Comparison of ENCODE assay signal across 27 cellular contexts in genomic region chr14:88919502-88919901, GRCh38.
DNase-seq lines count a peak whose midpoint lies in the region; ATAC-seq, FAIRE-seq and TF ChIP-seq lines count a peak whose summit lies in the region.
"Had no signal": no experiment of that assay in that cellular context is flagged by ENCODE, and none has a peak within 500 bp of the region (broad histone marks: within the 10 kb centered on the region; RNA-seq: fewer than 3 reads in every experiment).

No MANE protein-coding gene starts in this region.

- H3K36me3 ChIP-seq in brain microvascular endothelial cell (replicated peaks): no peaks in the 10 kb centered on the region
- H3K36me3 ChIP-seq: esophagus muscularis mucosa, Peyer's patch, prostate gland, uterus had no signal

- H3K4me2 ChIP-seq in A549: no peak overlapping the region
- H3K4me2 ChIP-seq: hepatocyte had no signal

- H3K4me3 ChIP-seq in A549 (no peak overlapping the region), brain microvascular endothelial cell (ENCODE audit: low read depth, low read length) (no peak overlapping the region)
- H3K4me3 ChIP-seq: esophagus muscularis mucosa, hepatocyte, Peyer's patch, prostate gland, uterus had no signal

- TF ChIP-seq CTCF in A549 (IDR thresholded peaks at IDR 0.05) (peak; percentile 31; the same call in 2 of the 3 replicates), RWPE1 (conservative IDR thresholded peaks at IDR 0.05; ENCODE audit: low read depth) (no peak), brain microvascular endothelial cell (IDR thresholded peaks at IDR 0.05; ENCODE audit: low read depth, low read length, missing control alignments) (no peak)

- no peak for FAIRE-seq in A549 (lab: Jason Lieb, UNC)
- FAIRE-seq: colon had no signal

- intact Hi-C loops in head of caudate nucleus (cut with DNase I): no loop called here

- no peak for TF ChIP-seq POLR2A in A549 (IDR thresholded peaks at IDR 0.05; ENCODE audit: low read length)
- no peak for TF ChIP-seq POLR2A in erythroblast (IDR thresholded peaks at IDR 0.05; ENCODE audit: low read length)

- CTCF ChIA-PET in A549 (lab: Yijun Ruan, JAX) (interaction anchor here (0.6 to 3.7 kb wide), 6 partner anchors 13 to 1022 kb away, joined by 3 to 17 read pairs (median 3); no protein-coding TSS in a partner anchor), RWPE1 (lab: Yijun Ruan, JAX) (no interaction called here)

- POLR2A ChIA-PET in A549 (lab: Yijun Ruan, JAX): interaction anchor here (0.5 kb wide), 1 partner anchor 75 kb away, joined by 3 read pairs; no protein-coding TSS in a partner anchor
- POLR2A ChIA-PET in RWPE1 (lab: Yijun Ruan, JAX; ENCODE audit: low non-redundant PET): no interaction called here

- peak; percentile 78 to 89 for ATAC-seq in A549
- ATAC-seq: HCT116; left ventricle myocardium superior; naive thymus-derived CD4-positive, alpha-beta T cell; T-cell had no signal

- H3K27me3 ChIP-seq in brain microvascular endothelial cell (replicated peaks): no peaks in the 10 kb centered on the region
- H3K27me3 ChIP-seq: hepatocyte, Peyer's patch, uterus had no signal

- H3K27ac ChIP-seq in A549: no peak overlapping the region
- H3K27ac ChIP-seq in RWPE1: no peak overlapping the region
- H3K27ac ChIP-seq in brain microvascular endothelial cell: no peak overlapping the region
- H3K27ac ChIP-seq: esophagus muscularis mucosa, hepatocyte, Peyer's patch, prostate gland, uterus had no signal

- 8% methylated on average over 3 of the region's 3 CpGs for WGBS in A549 (ENCODE audit: missing lambda C conversion rate)

- H3K4me1 ChIP-seq in A549: 0 out of 3 replicates have a peak, but pooled peaks cover 5% of the 10 kb centered on the region
- H3K4me1 ChIP-seq: esophagus muscularis mucosa, Peyer's patch, prostate gland, uterus had no signal

- TF ChIP-seq RAD21 in A549 (conservative IDR thresholded peaks at IDR 0.05 in 1 of 2, IDR thresholded peaks at IDR 0.05 in 1 of 2): peak; percentile 66 to 73

- no peak for TF ChIP-seq EP300 in A549 (IDR thresholded peaks at IDR 0.05)

- H3K9me3 ChIP-seq in A549: peaks cover 21% of the 10 kb centered on the region
- H3K9me3 ChIP-seq: prostate gland, uterus had no signal

- peak; percentile 15 to 54 for DNase-seq in A549 (ENCODE audit: low read depth in 1 of 2, low spot score in 1 of 2)
- peak; percentile 29 for DNase-seq in HK-2 (ENCODE audit: unreplicated experiment)
- DNase-seq in RWPE1 (ENCODE audit: low spot score): peak; percentile 66
- peak; percentile 15 for DNase-seq in kidney glomerular epithelial cell (lab: John Stamatoyannopoulos, UW)
- DNase-seq in brain microvascular endothelial cell: no peak
- DNase-seq in NCI-H1436 treated with DMSO at 0.1 percent for 48 hours (lab: John Stamatoyannopoulos, UW): no peak
- DNase-seq in head of caudate nucleus: no peak
- DNase-seq in erythroblast (lab: John Stamatoyannopoulos, UW): no peak
- DNase-seq: activated CD4-positive, alpha-beta T cell treated with anti-CD3 and anti-CD28 coated beads, Interleukin-2, amount 50 U/mL, for 48 hours; activated naive CD4-positive, alpha-beta T cell treated with anti-CD3 and anti-CD28 coated beads for 36 hours; DMS79; effector CD8-positive, alpha-beta T cell; foreskin melanocyte; left ventricle myocardium superior; naive thymus-derived CD4-positive, alpha-beta T cell; NCI-H1092 treated with DMSO at 0.1 percent for 48 hours; NCI-H1930; nucleus accumbens; Peyer's patch; stimulated activated naive CD4-positive, alpha-beta T cell treated with Interleukin-2 at 50 U/mL for 16 hours; T-cell; uterus had no signal

- in situ Hi-C loops in brain microvascular endothelial cell (cut with HindIII; ENCODE audit: low pct_ligation_motif_present, low sequenced_read_pairs): no loop called here

TF ChIP-seq in A549, 52 proteins besides CTCF, POLR2A, EP300 and RAD21:
- TF ChIP-seq NR3C1 (IDR thresholded peaks at IDR 0.05) (no peak), PHF8 (IDR thresholded peaks at IDR 0.05; ENCODE audit: borderline replicate concordance, low read depth) (no peak), FOSB (CRISPR knock-in tag; IDR thresholded peaks at IDR 0.05) (no peak), CBX8 (IDR thresholded peaks at IDR 0.05) (no peak), HOXB13 (CRISPR knock-in tag; IDR thresholded peaks at IDR 0.05; ENCODE audit: low read depth) (no peak), RARB (CRISPR knock-in tag; IDR thresholded peaks at IDR 0.05) (no peak), ZC3H11A (IDR thresholded peaks at IDR 0.05) (no peak), RFX5 (IDR thresholded peaks at IDR 0.05) (no peak), FOXS1 (CRISPR knock-in tag; IDR thresholded peaks at IDR 0.05) (no peak), HEYL (CRISPR knock-in tag; IDR thresholded peaks at IDR 0.05) (no peak), ESRRA (IDR thresholded peaks at IDR 0.05; ENCODE audit: borderline replicate concordance, low read length) (no peak), POLR2AphosphoS2 (conservative IDR thresholded peaks at IDR 0.05; ENCODE audit: low read length) (no peak), MAX (IDR thresholded peaks at IDR 0.05) (no peak), EHMT2 (IDR thresholded peaks at IDR 0.05; ENCODE audit: low read depth) (no peak), FOSL2 (IDR thresholded peaks at IDR 0.05) (no peak), FOSL2 (CRISPR knock-in tag; IDR thresholded peaks at IDR 0.05) (peak; percentile 51), SMC3 (IDR thresholded peaks at IDR 0.05) (peak; percentile 62)
- TF ChIP-seq, protein P1, sequence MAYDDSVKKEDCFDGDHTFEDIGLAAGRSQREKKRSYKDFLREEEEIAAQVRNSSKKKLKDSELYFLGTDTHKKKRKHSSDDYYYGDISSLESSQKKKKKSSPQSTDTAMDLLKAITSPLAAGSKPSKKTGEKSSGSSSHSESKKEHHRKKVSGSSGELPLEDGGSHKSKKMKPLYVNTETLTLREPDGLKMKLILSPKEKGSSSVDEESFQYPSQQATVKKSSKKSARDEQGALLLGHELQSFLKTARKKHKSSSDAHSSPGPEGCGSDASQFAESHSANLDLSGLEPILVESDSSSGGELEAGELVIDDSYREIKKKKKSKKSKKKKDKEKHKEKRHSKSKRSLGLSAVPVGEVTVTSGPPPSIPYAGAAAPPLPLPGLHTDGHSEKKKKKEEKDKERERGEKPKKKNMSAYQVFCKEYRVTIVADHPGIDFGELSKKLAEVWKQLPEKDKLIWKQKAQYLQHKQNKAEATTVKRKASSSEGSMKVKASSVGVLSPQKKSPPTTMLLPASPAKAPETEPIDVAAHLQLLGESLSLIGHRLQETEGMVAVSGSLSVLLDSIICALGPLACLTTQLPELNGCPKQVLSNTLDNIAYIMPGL (CRISPR knock-in tag; IDR thresholded peaks at IDR 0.05; ENCODE audit: borderline replicate concordance): no peak
- TF ChIP-seq, protein P2, sequence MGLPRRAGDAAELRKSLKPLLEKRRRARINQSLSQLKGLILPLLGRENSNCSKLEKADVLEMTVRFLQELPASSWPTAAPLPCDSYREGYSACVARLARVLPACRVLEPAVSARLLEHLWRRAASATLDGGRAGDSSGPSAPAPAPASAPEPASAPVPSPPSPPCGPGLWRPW (IDR thresholded peaks at IDR 0.05): no peak

Comparison
In these comparisons a context has a peak if more than half of its experiments do, and no peak if none do; other contexts are left out.
1. DNase-seq: peak in A549 (2 of 2), HK-2 (single experiment), RWPE1 (single experiment) and kidney glomerular epithelial cell (single experiment); none in brain microvascular endothelial cell (single experiment), NCI-H1436 treated with DMSO at 0.1 percent for 48 hours (single experiment), head of caudate nucleus (0 of 42) and erythroblast (0 of 2).